ENCODE assay signal across 22 cellular contexts in the genomic region with DNA sequence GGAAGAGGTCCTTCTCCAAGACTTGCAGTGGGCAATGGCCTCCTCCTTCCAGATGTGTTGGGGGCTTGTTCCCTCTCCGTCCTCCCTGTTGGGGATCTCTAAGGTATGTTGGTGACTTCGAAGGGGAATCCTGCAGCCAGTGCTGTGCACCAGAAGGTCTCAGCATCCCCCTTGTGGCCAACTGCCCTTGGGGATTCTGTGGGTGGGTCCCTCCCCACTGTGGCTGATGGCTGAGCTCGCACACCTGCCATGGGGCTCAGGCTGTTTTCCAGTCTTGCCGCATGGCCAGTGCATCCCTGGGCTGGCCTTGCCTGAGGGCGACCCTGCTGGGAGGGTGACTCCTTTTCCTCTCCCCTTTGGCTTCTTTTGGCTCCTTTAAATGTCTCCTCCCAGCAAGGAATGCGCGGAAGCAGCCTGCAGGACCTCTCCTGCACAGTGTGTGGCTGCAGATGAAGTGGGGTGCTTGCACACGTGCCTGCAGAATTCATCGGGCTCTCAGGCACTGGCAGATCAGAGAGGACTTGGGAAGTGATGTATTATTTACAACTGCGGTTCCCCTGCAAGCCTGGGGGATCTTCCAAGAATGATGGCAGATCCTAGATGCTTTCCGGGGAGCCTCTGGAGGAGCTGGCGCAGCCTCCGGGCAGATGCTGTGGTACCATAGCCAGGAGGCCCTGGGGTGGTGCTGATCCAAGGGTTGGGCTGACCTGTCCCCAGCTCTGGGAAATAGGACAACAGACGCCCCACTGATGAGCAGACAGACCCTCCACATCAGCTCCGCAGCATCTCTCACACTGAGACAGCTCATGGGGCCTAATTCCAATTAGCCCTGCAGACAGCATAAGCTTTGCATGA.
DNase-seq lines count a peak whose midpoint lies in the region; ATAC-seq, FAIRE-seq and TF ChIP-seq lines count a peak whose summit lies in the region.
"Had no signal": no experiment of that assay in that cellular context is flagged by ENCODE, and none has a peak within 500 bp of the region (broad histone marks: within the 10 kb centered on the region; RNA-seq: fewer than 3 reads in every experiment).

No MANE protein-coding gene starts in this region.

- H3K36me3 ChIP-seq in GM23338 (ENCODE audit: insufficient read depth): no peaks in the 10 kb centered on the region; the same call in 1 of the 2 replicates
- H3K36me3 ChIP-seq in NT2/D1 (ENCODE audit: insufficient read depth, insufficient read length, low read length): no peaks in the 10 kb centered on the region
- H3K36me3 ChIP-seq: HAP-1 had no signal

- no peaks in the 10 kb centered on the region for H3F3A ChIP-seq in GM23338 (replicated peaks; ENCODE audit: low read depth)

- H3K27ac ChIP-seq in GM23338 (ENCODE audit: low read depth): no peak overlapping the region
- H3K27ac ChIP-seq: HL-60 had no signal

- H3K4me1 ChIP-seq in GM23338 (ENCODE audit: insufficient read depth): no peaks in the 10 kb centered on the region
- no peaks in the 10 kb centered on the region for H3K4me1 ChIP-seq in NT2/D1 (ENCODE audit: insufficient read depth, insufficient read length)
- H3K4me1 ChIP-seq: HAP-1 had no signal

- H3K4me2 ChIP-seq in GM23338: no peak overlapping the region

- H3K4me3 ChIP-seq in GM23338: no peak overlapping the region
- H3K4me3 ChIP-seq in NT2/D1 (ENCODE audit: insufficient read length, low read depth): no peak overlapping the region
- H3K4me3 ChIP-seq: HAP-1 had no signal

- H3K27me3 ChIP-seq in GM23338 (ENCODE audit: insufficient read depth) (no peaks in the 10 kb centered on the region), NT2/D1 (ENCODE audit: insufficient read depth, insufficient read length) (no peaks in the 10 kb centered on the region)

- H3K36me3 Mint-ChIP-seq in GM23338 (ENCODE audit: low read depth) (peaks cover 12% of the 10 kb centered on the region; the same call in 2 of the 3 replicates), osteocyte (ENCODE audit: unreplicated experiment) (peaks cover 2% of the 10 kb centered on the region)
- H3K36me3 Mint-ChIP-seq: CD8-positive, alpha-beta memory T cell had no signal

- no peaks in the 10 kb centered on the region for H4K20me1 ChIP-seq in GM23338 (replicated peaks; ENCODE audit: insufficient read depth)

- H3K9ac ChIP-seq in NT2/D1 (ENCODE audit: insufficient read length, low read depth): no peak overlapping the region

- H2AFZ ChIP-seq in GM23338: no peak overlapping the region

- H3K4me3 Mint-ChIP-seq in GM23338: no peak overlapping the region
- no peak overlapping the region for H3K4me3 Mint-ChIP-seq in osteocyte (ENCODE audit: unreplicated experiment)
- H3K4me3 Mint-ChIP-seq: CD8-positive, alpha-beta memory T cell had no signal

- H3K9me3 ChIP-seq in NT2/D1 (ENCODE audit: insufficient read depth, low read length): no peaks in the 10 kb centered on the region
- H3K9me3 ChIP-seq: HAP-1 had no signal

- no peak for FAIRE-seq in D721Med (lab: Jason Lieb, UNC)

- H3K4me1 Mint-ChIP-seq in GM23338 (peaks cover 2% of the 10 kb centered on the region; the same call in 1 of the 3 replicates), osteocyte (ENCODE audit: unreplicated experiment) (no peaks in the 10 kb centered on the region)
- H3K4me1 Mint-ChIP-seq: CD8-positive, alpha-beta memory T cell had no signal

- H3K9me2 ChIP-seq in GM23338 (ENCODE audit: insufficient read depth): no peaks in the 10 kb centered on the region

- DNase-seq in GM23338 (ENCODE audit: low spot score): peak; percentile 34
- DNase-seq in NT2/D1 (ENCODE audit: low read depth, low spot score): peak; percentile 1
- peak; percentile 48 for DNase-seq in iPS-NIHi11 (ENCODE audit: low spot score)
- DNase-seq in osteocyte (ENCODE audit: extremely low spot score, unreplicated experiment): peak; percentile 82
- DNase-seq in foreskin melanocyte: no peak
- no peak for DNase-seq in NCI-H146 treated with DMSO at 0.1 percent for 48 hours (lab: John Stamatoyannopoulos, UW; ENCODE audit: unreplicated experiment)
- no peak for DNase-seq in D721Med (ENCODE audit: insufficient read length, low spot score)
- DNase-seq: C1 segment of cervical spinal cord; Calu3; CD8-positive, alpha-beta memory T cell; GF-D8; KBM-7; MM.1S; NCI-H1105; NCI-H146; NCI-H2029 treated with DMSO at 0.1 percent for 48 hours; NCI-H2171; NCI-H345; NCI-H524; Right ventricle myocardium superior had no signal

- peaks cover 78% of the 10 kb centered on the region for H3K9me3 Mint-ChIP-seq in GM23338
- peaks cover 28% of the 10 kb centered on the region for H3K9me3 Mint-ChIP-seq in osteocyte (ENCODE audit: unreplicated experiment)

- TF ChIP-seq CTCF in GM23338 (conservative IDR thresholded peaks at IDR 0.05; ENCODE audit: low read depth in 2 of 2) (peak in 1 of 2 experiments; percentile 36; a peak in 2 of 4 replicates), osteocyte (IDR thresholded peaks at IDR 0.05) (no peak), D721Med (IDR thresholded peaks at IDR 0.05; ENCODE audit: insufficient read depth, missing control alignments) (no peak)

- ATAC-seq in GM23338: peak; percentile 68

- H3K27ac Mint-ChIP-seq in GM23338 (no peak overlapping the region), osteocyte (ENCODE audit: unreplicated experiment) (no peak overlapping the region)
- H3K27ac Mint-ChIP-seq: CD8-positive, alpha-beta memory T cell had no signal

- no peaks in the 10 kb centered on the region for H3K79me2 ChIP-seq in GM23338 (replicated peaks; ENCODE audit: insufficient read depth)

- H3K27me3 Mint-ChIP-seq in GM23338 (ENCODE audit: insufficient read depth, low read depth, poor library complexity) (peaks cover 4% of the 10 kb centered on the region), osteocyte (ENCODE audit: unreplicated experiment) (no peaks in the 10 kb centered on the region)
- H3K27me3 Mint-ChIP-seq: CD8-positive, alpha-beta memory T cell had no signal

TF ChIP-seq in GM23338, 12 proteins besides CTCF, POLR2A, EP300 and RAD21:
- TF ChIP-seq JUNB (IDR thresholded peaks at IDR 0.05; ENCODE audit: unreplicated experiment): no peak

Comparison
In these comparisons a context has a peak if more than half of its experiments do, and no peak if none do; other contexts are left out.
1. DNase-seq: peak in GM23338 (single experiment), NT2/D1 (single experiment), iPS-NIHi11 (single experiment) and osteocyte (single experiment); none in foreskin melanocyte (single experiment), NCI-H146 treated with DMSO at 0.1 percent for 48 hours (single experiment) and D721Med (single experiment).